8 cellular contexts compared by ENCODE assay signal in the genomic region with DNA sequence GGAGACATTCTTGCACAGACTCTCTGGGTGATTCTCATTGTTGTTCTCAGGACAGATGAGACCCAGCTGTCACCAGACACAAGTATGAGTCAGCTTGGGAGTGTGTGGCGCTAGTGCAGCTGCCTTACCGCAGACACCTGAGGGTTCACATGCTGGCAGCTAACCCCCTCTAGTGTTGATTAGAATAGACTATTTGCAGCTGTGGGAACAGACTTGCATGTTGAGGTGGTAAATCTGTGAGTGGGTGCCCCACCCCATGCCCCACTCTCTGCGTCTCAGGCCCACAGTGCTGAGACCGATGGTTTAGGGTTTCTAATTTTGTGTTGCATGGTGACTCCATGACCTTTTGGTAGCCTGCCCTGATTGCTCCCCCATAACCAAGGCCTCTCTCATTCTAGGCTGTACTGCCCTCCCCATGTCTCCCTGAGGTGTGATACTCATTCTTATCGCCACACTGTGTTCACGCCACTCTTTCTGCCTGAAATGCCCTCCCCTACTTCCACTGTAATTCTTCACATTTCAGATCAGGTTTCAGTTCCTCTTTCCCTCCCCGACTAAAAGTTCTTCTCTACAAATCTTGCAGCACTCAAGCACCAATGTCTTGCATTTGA.
DNase-seq lines count a peak whose midpoint lies in the region; FAIRE-seq and TF ChIP-seq lines count a peak whose summit lies in the region.

No MANE protein-coding gene starts in this region.

- FAIRE-seq in keratinocyte (lab: Jason Lieb, UNC), result no peak

- peaks cover 12 to 14% of the 10 kb centered on the region in 2 experiments for H3K4me1 Mint-ChIP-seq in H9

- H3K14ac ChIP-seq in H9 (ENCODE audit: insufficient read depth, low read length), result no peak overlapping the region

- no peak overlapping the region for H3K27ac Mint-ChIP-seq in H9

- no peak overlapping the region for H2AK5ac ChIP-seq in H9 (ENCODE audit: insufficient read length, low read length)

- no peaks in the 10 kb centered on the region for H3K79me2 ChIP-seq in H9 (ENCODE audit: insufficient read depth, low read length)
- no peaks in the 10 kb centered on the region for H3K79me2 ChIP-seq in Karpas-422 (ENCODE audit: low read length)
- H3K79me2 ChIP-seq in keratinocyte (ENCODE audit: control insufficient read depth, insufficient read depth, low read length), result no peaks in the 10 kb centered on the region

- H4K5ac ChIP-seq in H9 (ENCODE audit: insufficient read length, low read depth, low read length), result no peak overlapping the region

- H3K4ac ChIP-seq in H9 (ENCODE audit: low read depth, low read length), result no peak overlapping the region

- H3K23me2 ChIP-seq in H9 (ENCODE audit: insufficient read length, low read depth, low read length, poor library complexity, severe bottlenecking), result no peaks in the 10 kb centered on the region

- no peak overlapping the region for H3K4me3 Mint-ChIP-seq in H9

- no peak for TF ChIP-seq CTCF in cardiac muscle cell (IDR thresholded peaks at IDR 0.05; ENCODE audit: low read depth, low read length)
- TF ChIP-seq CTCF in right atrium auricular region (IDR thresholded peaks at IDR 0.05), result peak in 1 of 2 donors; percentile 54
- TF ChIP-seq CTCF in H9 (conservative IDR thresholded peaks at IDR 0.05), result peak; percentile 66
- peak; percentile 26 to 69 (median 27) for TF ChIP-seq CTCF in keratinocyte (optimal IDR thresholded peaks at IDR 0.05 in 1 of 3, IDR thresholded peaks at IDR 0.05 in 1 of 3, conservative IDR thresholded peaks at IDR 0.05 in 1 of 3; ENCODE audit: extremely low read depth in 1 of 3, insufficient read depth in 2 of 3, low read length in 3 of 3)
- TF ChIP-seq CTCF in prostate gland (IDR thresholded peaks at IDR 0.05), result no peak

- WGBS in H9 (ENCODE audit: extremely low coverage, insufficient read length, low lambda C conversion rate), result no CpG with 5 or more reads among the region's 7 CpGs
- WGBS in prostate gland, result 66% methylated on average over 7 of the region's 7 CpGs

- no peak overlapping the region for H2BK5ac ChIP-seq in H9 (ENCODE audit: insufficient read length, low read length)

- H2BK12ac ChIP-seq in H9 (ENCODE audit: insufficient read length, low read depth, low read length), result no peak overlapping the region

- H3K9me3 ChIP-seq in cardiac muscle cell (ENCODE audit: low read depth) (no peaks in the 10 kb centered on the region), right atrium auricular region (no peaks in the 10 kb centered on the region), H9 (ENCODE audit: control insufficient read depth, low read depth, low read length) (no peaks in the 10 kb centered on the region), Karpas-422 (ENCODE audit: low read length) (no peaks in the 10 kb centered on the region), SJCRH30 (replicated peaks) (no peaks in the 10 kb centered on the region), keratinocyte (ENCODE audit: control insufficient read depth, low read depth, low read length) (no peaks in the 10 kb centered on the region), prostate gland (no peaks in the 10 kb centered on the region)

- H3K56ac ChIP-seq in H9 (ENCODE audit: insufficient read length, low read depth, low read length), result no peak overlapping the region

- no peak overlapping the region for H4K91ac ChIP-seq in H9 (ENCODE audit: insufficient read length, low read depth, low read length)

- H3K9ac ChIP-seq in H9 (ENCODE audit: extremely low read depth, insufficient read length, low read length) (no peak overlapping the region), Karpas-422 (ENCODE audit: low read length) (no peak overlapping the region), keratinocyte (ENCODE audit: control insufficient read depth, extremely low read depth, insufficient read depth, low read length) (no peak overlapping the region)

- H3K27me3 ChIP-seq in cardiac muscle cell (no peaks in the 10 kb centered on the region), right atrium auricular region (no peaks in the 10 kb centered on the region), H9 (ENCODE audit: insufficient read depth, low read length) (no peaks in the 10 kb centered on the region), Karpas-422 (ENCODE audit: low read length) (no peaks in the 10 kb centered on the region), SJCRH30 (no peaks in the 10 kb centered on the region), keratinocyte (ENCODE audit: control insufficient read depth, extremely low read depth, insufficient read depth, low read length) (no peaks in the 10 kb centered on the region), prostate gland (replicated peaks; ENCODE audit: insufficient read depth) (no peaks in the 10 kb centered on the region)

- H2BK20ac ChIP-seq in H9 (ENCODE audit: low read depth, low read length, poor library complexity, severe bottlenecking), result no peak overlapping the region

- no peak overlapping the region for H2BK15ac ChIP-seq in H9 (ENCODE audit: low read depth, low read length)

- H4K8ac ChIP-seq in H9 (replicated peaks; ENCODE audit: insufficient read length, low read depth, low read length), result no peak overlapping the region

- intact Hi-C loops in prostate gland (cut with DNase I), result no loop called here

- no peak overlapping the region for H3K18ac ChIP-seq in H9 (ENCODE audit: insufficient read length, low read depth, low read length)

- H3K27ac ChIP-seq in cardiac muscle cell, result no peak overlapping the region
- no peak overlapping the region for H3K27ac ChIP-seq in right atrium auricular region
- H3K27ac ChIP-seq in H9 (ENCODE audit: insufficient read length, low read depth, low read length), result no peak overlapping the region
- H3K27ac ChIP-seq in Karpas-422 (ENCODE audit: low read length), result no peak overlapping the region
- H3K27ac ChIP-seq in SJCRH30, result peak overlapping the region; percentile 24; the same call in 1 of the 2 replicates
- no peak overlapping the region for H3K27ac ChIP-seq in keratinocyte (ENCODE audit: control insufficient read depth, insufficient read depth, low read length)
- no peak overlapping the region for H3K27ac ChIP-seq in prostate gland

- H3K9me3 Mint-ChIP-seq in H9, result no peaks in the 10 kb centered on the region

- H3K27me3 Mint-ChIP-seq in H9 (ENCODE audit: low read depth), result peaks cover 2% of the 10 kb centered on the region; the same call in 1 of the 2 replicates

- no peaks in the 10 kb centered on the region for H3K9me2 ChIP-seq in Karpas-422 (replicated peaks; ENCODE audit: insufficient read depth, low read length)

- H2AFZ ChIP-seq in H9 (ENCODE audit: low read length) (no peak overlapping the region), Karpas-422 (ENCODE audit: low read length) (no peak overlapping the region), keratinocyte (ENCODE audit: control insufficient read depth, low read length) (no peak overlapping the region)

- no peaks in the 10 kb centered on the region for H4K20me1 ChIP-seq in H9 (ENCODE audit: control insufficient read depth, insufficient read depth, insufficient read length)
- H4K20me1 ChIP-seq in Karpas-422 (ENCODE audit: insufficient read depth, low read depth, low read length), result no peaks in the 10 kb centered on the region
- H4K20me1 ChIP-seq in keratinocyte (ENCODE audit: control insufficient read depth, extremely low read depth, insufficient read depth, low read length), result no peaks in the 10 kb centered on the region

- H3K4me1 ChIP-seq in cardiac muscle cell (ENCODE audit: low read depth) (no peaks in the 10 kb centered on the region), right atrium auricular region (peaks cover 0 to 9% of the 10 kb centered on the region in 2 donors), H9 (ENCODE audit: insufficient read depth, low read length) (peaks cover 3% of the 10 kb centered on the region; the same call in 1 of the 2 replicates), Karpas-422 (ENCODE audit: low read length) (peaks cover 13% of the 10 kb centered on the region), SJCRH30 (peaks cover 22% of the 10 kb centered on the region), keratinocyte (ENCODE audit: control insufficient read depth, extremely low read depth, insufficient read depth, low read length) (no peaks in the 10 kb centered on the region), prostate gland (replicated peaks) (no peaks in the 10 kb centered on the region)

- no peaks in the 10 kb centered on the region for H3K79me1 ChIP-seq in H9 (ENCODE audit: insufficient read depth, low read depth, low read length, poor library complexity, severe bottlenecking)

- H2BK120ac ChIP-seq in H9 (ENCODE audit: low read depth, low read length, poor library complexity, severe bottlenecking), result no peak overlapping the region

- H3K36me3 ChIP-seq in cardiac muscle cell, result no peaks in the 10 kb centered on the region
- no peaks in the 10 kb centered on the region for H3K36me3 ChIP-seq in right atrium auricular region
- H3K36me3 ChIP-seq in Karpas-422 (ENCODE audit: insufficient read depth, low read length), result no peaks in the 10 kb centered on the region
- H3K36me3 ChIP-seq in SJCRH30, result no peaks in the 10 kb centered on the region
- H3K36me3 ChIP-seq in keratinocyte (ENCODE audit: control insufficient read depth in 2 of 2, extremely low read depth in 1 of 2, insufficient read depth in 2 of 2, low read length in 2 of 2), result no peaks in the 10 kb centered on the region
- no peaks in the 10 kb centered on the region for H3K36me3 ChIP-seq in prostate gland

- H3K4me2 ChIP-seq in H9 (ENCODE audit: insufficient read depth, insufficient read length, low read length), result no peak overlapping the region
- peak overlapping the region; percentile 35 for H3K4me2 ChIP-seq in Karpas-422 (ENCODE audit: low read depth, low read length, poor library complexity, severe bottlenecking)
- H3K4me2 ChIP-seq in keratinocyte (ENCODE audit: control insufficient read depth, extremely low read depth, insufficient read depth, low read depth, low read length), result no peak overlapping the region

- DNase-seq in cardiac muscle cell (ENCODE audit: low read depth in 1 of 2, low spot score in 1 of 2) (peak; percentile 31 to 34), right atrium auricular region (ENCODE audit: low spot score) (no peak), H9 (peak; percentile 62), Karpas-422 (peak; percentile 71), SJCRH30 (peak; percentile 77 to 84), keratinocyte (ENCODE audit: low read depth, low spot score) (no peak), prostate gland (ENCODE audit: low spot score) (no peak)
- DNase-seq in activated CD4-positive, alpha-beta T cell treated with anti-CD3 and anti-CD28 coated beads, Interleukin-2, amount 50 U/mL, for 4 hours, result no peak

- H3K36me3 Mint-ChIP-seq in H9 (ENCODE audit: insufficient read depth in 1 of 3, low read depth in 3 of 3), result no peaks in the 10 kb centered on the region

- H3K9me1 ChIP-seq in keratinocyte (ENCODE audit: control insufficient read depth, extremely low read depth, insufficient read depth, low read length), result no peaks in the 10 kb centered on the region

- no peak overlapping the region for H3T11ph ChIP-seq in H9 (ENCODE audit: low read length)

- dilution Hi-C loops in keratinocyte (cut with MboI; ENCODE audit: extremely low pct_ligation_motif_present, low sequenced_read_pairs), result no loop called here

- TF ChIP-seq POLR2A in prostate gland (IDR thresholded peaks at IDR 0.05), result no peak

- H3K23ac ChIP-seq in H9 (ENCODE audit: insufficient read length, low read depth, low read length), result no peak overlapping the region

- no peak overlapping the region for H3K4me3 ChIP-seq in cardiac muscle cell
- no peak overlapping the region for H3K4me3 ChIP-seq in right atrium auricular region
- no peak overlapping the region for H3K4me3 ChIP-seq in Karpas-422 (ENCODE audit: low read length)
- H3K4me3 ChIP-seq in SJCRH30, result no peak overlapping the region
- H3K4me3 ChIP-seq in keratinocyte (ENCODE audit: control insufficient read depth in 2 of 3, extremely low read depth in 1 of 3, insufficient read depth in 2 of 3, low read depth in 1 of 3, low read length in 3 of 3), result no peak overlapping the region
- H3K4me3 ChIP-seq in prostate gland, result no peak overlapping the region

Comparison
In these comparisons a context has a peak if more than half of its experiments do, and no peak if none do; other contexts are left out.
1. DNase-seq: peak in cardiac muscle cell (2 of 2), H9 (single experiment), Karpas-422 (single experiment) and SJCRH30 (2 of 2); none in right atrium auricular region (single experiment), keratinocyte (single experiment), prostate gland (single experiment) and activated CD4-positive, alpha-beta T cell treated with anti-CD3 and anti-CD28 coated beads, Interleukin-2, amount 50 U/mL, for 4 hours (0 of 2).
2. CTCF ChIP-seq: peak in H9 (single experiment) and keratinocyte (3 of 3); none in cardiac muscle cell (single experiment) and prostate gland (0 of 4).